10 cellular contexts compared by ENCODE assay signal in genomic region chr3:114899186-114899931, GRCh38.
DNase-seq lines count a peak whose midpoint lies in the region; ATAC-seq and TF ChIP-seq lines count a peak whose summit lies in the region.
"Had no signal": no experiment of that assay in that cellular context is flagged by ENCODE, and none has a peak within 500 bp of the region (broad histone marks: within the 10 kb centered on the region; RNA-seq: fewer than 3 reads in every experiment).

No MANE protein-coding gene starts in this region.

- POLR2A ChIA-PET in WTC11 (lab: Charles Lee) = no interaction called here

- peak; percentile 59 for DNase-seq in Caki2 (ENCODE audit: low read depth)
- DNase-seq in NCI-H1417 treated with DMSO at 0.1 percent for 48 hours (lab: John Stamatoyannopoulos, UW) = peak; percentile 91
- no peak for DNase-seq in WTC11 (ENCODE audit: low spot score)
- DNase-seq in lower lobe of right lung = no peak
- no peak for DNase-seq in OCI-M2 (lab: John Stamatoyannopoulos, UW; ENCODE audit: unreplicated experiment)
- DNase-seq in DMS114 treated with DMSO at 0.1 percent for 48 hours (lab: John Stamatoyannopoulos, UW; ENCODE audit: unreplicated experiment) = no peak
- no peak for DNase-seq in COLO829 (ENCODE audit: low spot score)
- no peak for DNase-seq in activated CD8-positive, alpha-beta memory T cell treated with anti-CD3 and anti-CD28 coated beads for 24 hours
- DNase-seq: naive B cell; stimulated activated naive B cell treated with anti-CD40 and anti-IgM and Interleukin-4, amounts not matched to agents 10 μg/mL and 1 μg/mL and 100 μg/mL, for 72 hours had no signal

- no peaks in the 10 kb centered on the region for H3K9me3 ChIP-seq in lower lobe of right lung

- CTCF ChIA-PET in WTC11 (lab: Charles Lee) = no interaction called here

- H3K36me3 Mint-ChIP-seq in WTC11 = no peaks in the 10 kb centered on the region

- no peak overlapping the region for H3K27ac Mint-ChIP-seq in WTC11
- H3K27ac Mint-ChIP-seq: stimulated activated naive B cell treated with anti-CD40 and anti-IgM and Interleukin-4, amounts not matched to agents 10 μg/mL and 1 μg/mL and 100 μg/mL, for 72 hours had no signal

- ATAC-seq in WTC11 (peak; percentile 33; the same call in 1 of the 2 replicates), lower lobe of right lung (peak; percentile 93 to 96)
- ATAC-seq: stimulated activated naive B cell treated with anti-CD40 and anti-IgM and Interleukin-4, amounts not matched to agents 10 μg/mL and 1 μg/mL and 100 μg/mL, for 72 hours had no signal

- TF ChIP-seq CTCF in WTC11 (IDR thresholded peaks at IDR 0.05) = no peak
- TF ChIP-seq CTCF in lower lobe of right lung (IDR thresholded peaks at IDR 0.05) = no peak

- H3K27me3 ChIP-seq in lower lobe of right lung (ENCODE audit: low read depth) = no peaks in the 10 kb centered on the region

- H3K4me1 ChIP-seq in lower lobe of right lung = peaks cover 12% of the 10 kb centered on the region

- intact Hi-C loops in lower lobe of right lung (cut with DNase I) = no loop called here

- peaks cover 15% of the 10 kb centered on the region for H3K4me1 Mint-ChIP-seq in WTC11

- H3K9me3 Mint-ChIP-seq in WTC11 = no peaks in the 10 kb centered on the region

- no peak overlapping the region for H3K4me3 ChIP-seq in lower lobe of right lung

- H3K27me3 Mint-ChIP-seq in WTC11 (ENCODE audit: low read depth) = peaks cover 48% of the 10 kb centered on the region
- H3K27me3 Mint-ChIP-seq: naive B cell; stimulated activated naive B cell treated with anti-CD40 and anti-IgM and Interleukin-4, amounts not matched to agents 10 μg/mL and 1 μg/mL and 100 μg/mL, for 72 hours had no signal

- peak overlapping the region; percentile 54 for H3K27ac ChIP-seq in lower lobe of right lung

- no peak overlapping the region for H3K4me3 Mint-ChIP-seq in WTC11
- H3K4me3 Mint-ChIP-seq: naive B cell; stimulated activated naive B cell treated with anti-CD40 and anti-IgM and Interleukin-4, amounts not matched to agents 10 μg/mL and 1 μg/mL and 100 μg/mL, for 72 hours had no signal

- in situ Hi-C loops in Caki2 (cut with HindIII; ENCODE audit: low pct_unique_long_range_greater_than_20kb, low sequenced_read_pairs) = no loop called here

- H3K36me3 ChIP-seq in lower lobe of right lung = no peaks in the 10 kb centered on the region

TF ChIP-seq in WTC11, 78 proteins besides CTCF, POLR2A, EP300 and RAD21:
- TF ChIP-seq, protein P1, sequence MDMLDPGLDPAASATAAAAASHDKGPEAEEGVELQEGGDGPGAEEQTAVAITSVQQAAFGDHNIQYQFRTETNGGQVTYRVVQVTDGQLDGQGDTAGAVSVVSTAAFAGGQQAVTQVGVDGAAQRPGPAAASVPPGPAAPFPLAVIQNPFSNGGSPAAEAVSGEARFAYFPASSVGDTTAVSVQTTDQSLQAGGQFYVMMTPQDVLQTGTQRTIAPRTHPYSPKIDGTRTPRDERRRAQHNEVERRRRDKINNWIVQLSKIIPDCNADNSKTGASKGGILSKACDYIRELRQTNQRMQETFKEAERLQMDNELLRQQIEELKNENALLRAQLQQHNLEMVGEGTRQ (CRISPR knock-in tag; IDR thresholded peaks at IDR 0.05) = no peak
- TF ChIP-seq ZNF425 (CRISPR knock-in tag; conservative IDR thresholded peaks at IDR 0.05) (no peak), MLX (CRISPR knock-in tag; IDR thresholded peaks at IDR 0.05) (no peak), CREM (CRISPR knock-in tag; IDR thresholded peaks at IDR 0.05) (no peak), ZNF138 (CRISPR knock-in tag; conservative IDR thresholded peaks at IDR 0.05) (no peak), IRF2 (CRISPR knock-in tag; IDR thresholded peaks at IDR 0.05; ENCODE audit: borderline replicate concordance, low read depth) (no peak), FOXP1 (CRISPR knock-in tag; IDR thresholded peaks at IDR 0.05; ENCODE audit: borderline replicate concordance) (no peak)

Comparison
In these comparisons a context has a peak if more than half of its experiments do, and no peak if none do; other contexts are left out.
1. DNase-seq: peak in Caki2 (single experiment) and NCI-H1417 treated with DMSO at 0.1 percent for 48 hours (single experiment); none in WTC11 (single experiment), lower lobe of right lung (single experiment), OCI-M2 (single experiment), DMS114 treated with DMSO at 0.1 percent for 48 hours (single experiment), COLO829 (single experiment) and activated CD8-positive, alpha-beta memory T cell treated with anti-CD3 and anti-CD28 coated beads for 24 hours (single experiment).